Comparison of ENCODE assay signal across 8 cellular contexts in the genomic region with DNA sequence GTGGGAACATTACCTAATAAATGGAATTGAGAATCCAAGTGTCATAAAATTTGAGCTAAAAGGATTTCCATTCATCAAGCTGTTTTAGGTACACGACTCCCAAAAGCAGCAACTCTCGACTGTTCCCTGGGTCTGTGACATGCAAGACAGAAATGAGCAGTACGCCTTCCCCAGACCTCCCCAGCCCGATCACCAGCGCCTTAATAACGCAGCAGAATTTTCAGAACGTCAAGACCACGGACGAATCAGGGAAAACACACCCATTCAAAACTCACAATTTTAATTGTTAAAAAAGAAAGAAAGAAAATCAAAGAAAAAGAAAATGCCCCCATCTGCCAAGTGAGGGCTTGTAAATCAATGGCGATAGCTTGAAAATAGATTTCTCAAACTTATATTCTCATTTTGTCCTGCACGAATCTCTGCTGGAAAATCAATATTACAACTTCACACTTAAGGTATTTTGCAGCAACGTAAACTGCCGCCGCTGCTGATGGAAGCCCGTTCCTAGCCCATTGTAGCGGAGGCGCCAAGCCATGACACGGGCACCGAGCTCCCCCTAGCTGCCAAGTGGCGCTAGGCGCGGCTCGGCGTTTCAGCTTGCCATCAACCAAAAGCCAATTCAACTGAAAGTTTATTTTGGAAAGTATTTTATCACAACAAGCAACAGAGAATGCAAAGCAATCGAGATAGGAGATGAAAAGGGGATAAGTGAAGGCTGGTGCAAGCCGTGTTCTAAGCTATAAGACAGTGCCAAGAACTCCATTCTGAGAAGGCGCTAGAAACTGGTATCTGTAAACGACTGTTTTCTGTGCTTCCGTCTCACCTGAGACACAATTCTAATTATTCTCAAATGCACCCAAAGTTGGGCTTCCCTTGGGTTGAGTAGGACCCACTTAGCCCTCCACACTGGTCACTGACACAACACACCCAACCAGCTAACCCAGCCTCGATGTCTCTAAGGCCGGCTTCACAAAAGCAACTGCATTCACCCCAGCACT. TPM values are rescaled to one million over a fixed set of nuclear protein-coding genes. Genes with fewer than 3 reads are reported as not detected.
DNase-seq lines count a peak whose midpoint lies in the region; ATAC-seq and TF ChIP-seq lines count a peak whose summit lies in the region.

No MANE protein-coding gene starts in this region.

- no peaks in the 10 kb centered on the region for H3K9me3 ChIP-seq in Panc1 (ENCODE audit: control insufficient read depth, insufficient read depth, low read depth, low read length)

- peak; percentile 90 for ATAC-seq in GM18868 (IDR thresholded peaks at IDR 0.05; ENCODE audit: unreplicated experiment)
- peak; percentile 86 for ATAC-seq in Panc1

- no TSS peak for BruUV-seq in Panc1 (replicated peaks; lab: Mats Ljungman, UMichigan)

- TF ChIP-seq CTCF in Panc1 (IDR thresholded peaks at IDR 0.05) = peak; percentile 93

- POLR2A ChIA-PET in Panc1 (lab: Charles Lee) = no interaction called here

- H3K4me3 ChIP-seq in Panc1 (ENCODE audit: low read depth in 2 of 2, low read length in 2 of 2) = no peak overlapping the region

- in situ Hi-C loops in Panc1 (cut with HindIII; ENCODE audit: low pct_unique_long_range_greater_than_20kb, low sequenced_read_pairs) = no loop called here

- peak; percentile 89 for DNase-seq in Ammon's horn (ENCODE audit: low spot score)
- DNase-seq in HUDEP-2 (lab: John Stamatoyannopoulos, UW; ENCODE audit: unreplicated experiment in 76 of 76) = peak in 49 of 76 experiments; percentile 4 to 68 (median 36)
- DNase-seq in Panc1 (ENCODE audit: low read depth, low spot score) = no peak
- peak; percentile 82 to 83 for DNase-seq in activated T-helper 1 cell treated with anti-CD3 and anti-CD28 coated beads, Interleukin-2, amount 50 U/mL, for 16 hours (ENCODE audit: low read depth in 1 of 2, low spot score in 1 of 2)
- peak; percentile 62 for DNase-seq in fibroblast of peridontal ligament (ENCODE audit: extremely low read depth)
- peak in 52 of 56 donors; percentile 9 to 90 (median 55) for DNase-seq in nucleus accumbens (lab: John Stamatoyannopoulos, UW)
- DNase-seq in superior temporal gyrus (ENCODE audit: extremely low spot score) = peak; percentile 89

- H3K27ac ChIP-seq in Panc1 (ENCODE audit: low read length) = no peak overlapping the region

- H3K27me3 ChIP-seq in Panc1 (ENCODE audit: control insufficient read depth, insufficient read depth, low read length) = peaks cover 11% of the 10 kb centered on the region

- intact Hi-C loops in Panc1 (cut with micrococcal nuclease; ENCODE audit: unreplicated experiment) = loop anchor here (5.0 kb wide), 1 partner anchor 144 kb away; no protein-coding TSS in a partner anchor

- H3K4me1 ChIP-seq in Panc1 (ENCODE audit: control insufficient read depth, insufficient read depth, low read length) = peaks cover 2% of the 10 kb centered on the region; the same call in 1 of the 2 replicates

- no peaks in the 10 kb centered on the region for H3K36me3 ChIP-seq in Panc1 (ENCODE audit: control insufficient read depth, insufficient read depth, low read length)

- CTCF ChIA-PET in Panc1 (lab: Charles Lee) = interaction anchor here (0.5 kb wide), 1 partner anchor 1310 kb away, joined by 8 read pairs; no protein-coding TSS in a partner anchor

RNA-seq across cellular contexts. Expression of a gene that starts 5.5 kb away (rescaled TPM):
- total RNA-seq in Panc1 (2021; ENCODE audit: unreplicated experiment) = 0.23 TPM
- not detected for polyA plus RNA-seq in Panc1 (2012; ENCODE audit: insufficient read length)
